Comparison of ENCODE assay signal across 8 cellular contexts in the genomic region with DNA sequence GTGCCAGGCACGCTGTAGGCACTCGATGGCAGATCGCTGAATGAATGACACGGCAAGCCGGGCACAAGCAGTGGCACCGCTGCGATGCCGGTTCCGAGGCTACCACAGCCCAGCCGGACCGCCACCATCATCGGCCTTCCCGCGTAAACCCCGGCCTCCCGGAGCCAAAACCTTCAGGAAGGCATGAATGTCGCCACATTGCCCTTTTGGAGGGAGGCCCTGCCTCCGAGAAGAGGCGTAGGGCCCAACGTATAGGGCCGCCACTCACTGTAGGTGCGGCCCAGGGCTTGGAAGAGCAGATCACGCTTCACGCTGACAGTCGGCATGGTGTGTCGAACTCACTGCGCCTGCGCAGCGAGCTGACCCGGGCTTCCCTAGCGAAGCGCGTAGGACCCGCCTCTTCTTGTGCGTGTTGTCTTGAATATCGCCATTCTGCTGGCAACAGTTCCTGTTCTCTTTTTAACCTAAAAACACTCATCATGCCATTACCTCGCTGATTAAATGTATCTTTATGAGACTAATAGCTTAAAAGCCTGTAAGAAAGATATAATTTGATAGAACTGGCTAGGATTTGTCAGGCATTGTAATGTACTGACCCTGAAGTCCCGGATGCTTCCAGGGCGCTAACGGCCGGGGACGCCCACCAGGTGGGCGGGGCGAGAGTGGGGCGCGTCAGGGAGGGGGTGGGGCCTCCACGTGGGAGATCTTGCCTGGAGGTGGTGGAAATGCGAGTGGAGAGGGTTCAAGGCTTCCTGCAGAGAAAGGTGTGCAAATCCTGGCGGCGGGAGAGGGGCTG. TPM values are rescaled to one million over a fixed set of nuclear protein-coding genes. Genes with fewer than 3 reads are reported as not detected.
DNase-seq lines count a peak whose midpoint lies in the region; ATAC-seq and TF ChIP-seq lines count a peak whose summit lies in the region.

A gene (minus strand): TSS at position 345 of the 796 bp plus-strand sequence. CDS start 19 bp downstream, at position 326.

- H3K4me3 ChIP-seq in GM08714 (ENCODE audit: low read length) (peak within 1 kb of the TSS; percentile 85), osteoblast (ENCODE audit: insufficient read depth, low read length) (peak within 1 kb of the TSS; percentile 94), thoracic aorta (peak within 1 kb of the TSS; percentile 88)

- ATAC-seq in HG02610 (IDR thresholded peaks at IDR 0.05; ENCODE audit: unreplicated experiment) (peak; percentile 83), thoracic aorta (ENCODE audit: insufficient number of reproducible peaks, low FRiP score, low read depth) (peak; percentile 99)
- ATAC-seq in activated naive CD4-positive, alpha-beta T cell treated with anti-CD3 and anti-CD28 coated beads, Interleukin-2, amount 50 U/mL, for 72 hours, result peak; percentile 93 to 96

- H3K9me3 ChIP-seq in osteoblast (ENCODE audit: low read depth, low read length) (no peaks in the 10 kb centered on the region), thoracic aorta (no peaks in the 10 kb centered on the region)

- H3K27ac ChIP-seq in osteoblast (ENCODE audit: low read depth, low read length), result peak within 1 kb of the TSS; percentile 98
- peak within 1 kb of the TSS; percentile 72 to 75 for H3K27ac ChIP-seq in thoracic aorta

- H3K4me2 ChIP-seq in osteoblast (ENCODE audit: insufficient read depth, low read length), result peak within 1 kb of the TSS; percentile 93

- H3K36me3 Mint-ChIP-seq in activated naive CD4-positive, alpha-beta T cell treated with anti-CD3 and anti-CD28 coated beads, Interleukin-2, amount 50 U/mL, for 72 hours, result peaks cover 10 to 20% of the 10 kb centered on the region in 2 donors

- DNase-seq in NCI-H1092 treated with DMSO at 0.1 percent for 48 hours (lab: John Stamatoyannopoulos, UW), result peak; percentile 96
- peak; percentile 96 for DNase-seq in SKM-1 (lab: John Stamatoyannopoulos, UW; ENCODE audit: unreplicated experiment)
- DNase-seq in activated naive CD4-positive, alpha-beta T cell treated with anti-CD3 and anti-CD28 coated beads, Interleukin-2, amount 50 U/mL, for 72 hours (ENCODE audit: low spot score in 2 of 2), result peak; percentile 88 to 90
- peak; percentile 98 for DNase-seq in glomerular visceral epithelial cell (ENCODE audit: extremely low spot score)
- peak; percentile 96 for DNase-seq in osteoblast (ENCODE audit: insufficient read length, low spot score, missing footprints)
- peak; percentile 76 for DNase-seq in thoracic aorta (ENCODE audit: low spot score)

- TF ChIP-seq CTCF in osteoblast (IDR thresholded peaks at IDR 0.05; ENCODE audit: extremely low read depth, low read depth, low read length) (no peak), thoracic aorta (IDR thresholded peaks at IDR 0.05) (no peak)

- H3K4me1 ChIP-seq in osteoblast (ENCODE audit: insufficient read depth, low read length), result peaks cover 12% of the 10 kb centered on the region
- H3K4me1 ChIP-seq in thoracic aorta (ENCODE audit: control insufficient read depth in 1 of 2, low read depth in 2 of 2), result peaks cover 9 to 18% of the 10 kb centered on the region in 2 donors

- H2AFZ ChIP-seq in osteoblast (ENCODE audit: low read length), result peak within 1 kb of the TSS; percentile 88

- H3K9me3 Mint-ChIP-seq in activated naive CD4-positive, alpha-beta T cell treated with anti-CD3 and anti-CD28 coated beads, Interleukin-2, amount 50 U/mL, for 72 hours, result no peaks in the 10 kb centered on the region

- no peaks in the 10 kb centered on the region for H3K27me3 ChIP-seq in osteoblast (ENCODE audit: insufficient read depth, low read length)
- H3K27me3 ChIP-seq in thoracic aorta (replicated peaks; ENCODE audit: insufficient read depth), result no peaks in the 10 kb centered on the region

- H4K20me1 ChIP-seq in osteoblast (ENCODE audit: insufficient read depth, low read length), result peaks cover 4% of the 10 kb centered on the region

- H3K79me2 ChIP-seq in osteoblast (ENCODE audit: insufficient read depth, low read length), result peaks cover 55% of the 10 kb centered on the region

- H3K36me3 ChIP-seq in osteoblast (ENCODE audit: insufficient read depth, low read length) (no peaks in the 10 kb centered on the region), thoracic aorta (no peaks in the 10 kb centered on the region)

- peak within 1 kb of the TSS; percentile 99 to 100 for H3K27ac Mint-ChIP-seq in activated naive CD4-positive, alpha-beta T cell treated with anti-CD3 and anti-CD28 coated beads, Interleukin-2, amount 50 U/mL, for 72 hours

RNA-seq across cellular contexts. Expression of the gene that starts here (rescaled TPM):
- total RNA-seq in activated naive CD4-positive, alpha-beta T cell treated with anti-CD3 and anti-CD28 coated beads, Interleukin-2, amount 50 U/mL, for 72 hours, result 10 to 100 TPM; 30.8 to 39.5 TPM
- total RNA-seq in osteoblast (14.7 and 15.2 TPM in 2 replicates), thoracic aorta (10 to 100 TPM in 1 of 2 donors, 1 to 10 TPM in 1; 7.3 to 11.1 TPM)

Comparison
In these comparisons a context has a peak if more than half of its experiments do, and no peak if none do; other contexts are left out.
1. Peak in every context shown above with its lines: DNase-seq, ATAC-seq, H3K4me3 ChIP-seq and H3K27ac ChIP-seq.